1 cellular context compared by ENCODE assay signal in the genomic region with DNA sequence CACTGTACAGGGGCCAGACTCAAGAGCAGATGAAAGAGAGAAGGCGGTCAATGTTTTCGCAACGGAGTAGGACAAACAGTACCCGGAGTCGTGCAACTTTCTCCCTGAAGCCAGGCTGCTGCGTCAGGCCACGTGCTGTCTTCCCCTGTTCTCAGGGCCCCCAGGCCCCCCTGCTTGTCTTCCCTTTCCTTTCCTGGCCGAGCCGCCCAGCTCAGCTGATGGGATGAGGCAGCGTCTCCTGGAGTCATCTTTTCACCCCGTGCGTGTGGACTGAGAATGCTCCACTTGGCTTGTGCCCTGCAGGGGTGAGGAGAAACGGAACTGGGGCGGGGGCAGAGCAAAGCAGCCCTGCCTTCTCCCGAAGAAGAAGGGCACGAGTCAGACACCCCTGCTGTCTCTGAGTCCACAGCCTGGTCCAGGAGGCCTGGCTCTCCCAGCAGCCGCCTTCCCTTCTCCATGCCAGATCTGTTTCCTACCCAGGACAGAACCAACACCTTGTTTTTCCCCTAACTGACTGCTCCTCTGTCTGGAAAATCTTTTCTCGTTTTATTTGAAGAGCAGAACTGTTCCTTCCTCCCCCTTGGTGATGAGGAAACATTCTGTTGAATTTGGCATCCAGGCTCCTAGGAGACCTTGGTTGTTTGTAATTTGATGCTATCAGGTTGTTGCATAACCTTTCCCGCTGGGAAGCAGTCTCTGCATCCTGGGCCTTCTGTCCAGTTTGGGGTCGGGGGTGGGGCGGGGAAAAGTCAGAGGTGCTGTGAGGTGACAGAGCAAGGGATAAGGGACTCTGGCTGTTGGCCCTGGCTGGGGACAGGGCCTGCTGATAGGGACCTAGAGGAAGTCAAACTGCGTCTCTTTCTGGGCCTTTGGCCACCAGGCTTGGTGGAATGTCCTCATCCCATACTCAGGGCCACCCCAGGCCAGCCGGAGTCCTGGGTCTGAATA.
TF ChIP-seq lines count a peak whose summit lies in the region.

No MANE protein-coding gene starts in this region.

TF ChIP-seq in A549, 52 proteins besides CTCF, POLR2A, EP300 and RAD21 (continued from another document):
- TF ChIP-seq JUN (IDR thresholded peaks at IDR 0.05), result peak; percentile 46 to 59; a peak in 2 of 5 replicates
